In genomic region chr13:77859450-77859849, GRCh38 we compare ENCODE assay signal across 16 cellular contexts. TPM values are rescaled to one million over a fixed set of nuclear protein-coding genes. Genes with fewer than 3 reads are reported as not detected.
DNase-seq lines count a peak whose midpoint lies in the region; FAIRE-seq and TF ChIP-seq lines count a peak whose summit lies in the region.
"Had no signal": no experiment of that assay in that cellular context is flagged by ENCODE, and none has a peak within 500 bp of the region (broad histone marks: within the 10 kb centered on the region; RNA-seq: fewer than 3 reads in every experiment).

No MANE protein-coding gene starts in this region.

- no peak overlapping the region for H2BK120ac ChIP-seq in trophoblast cell (ENCODE audit: insufficient read depth, low read length, poor library complexity)

- DNase-seq in AG20443 (ENCODE audit: low spot score) (peak; percentile 24), NCI-H460 (ENCODE audit: extremely low read depth, low read depth) (peak; percentile 6), fibroblast of peridontal ligament (ENCODE audit: extremely low read depth) (peak; percentile 74), trophoblast cell (peak; percentile 6 to 45), D341Med (ENCODE audit: low spot score) (no peak), GM12891 (ENCODE audit: insufficient read length, low spot score) (no peak), HPDE6-E6E7 (ENCODE audit: extremely low spot score) (no peak), NCI-H1105 (lab: John Stamatoyannopoulos, UW) (no peak)
- DNase-seq: aorta; effector memory CD8-positive, alpha-beta T cell; NCI-H1092 treated with DMSO at 0.1 percent for 48 hours; NCI-H524 treated with DMSO at 0.1 percent for 48 hours had no signal

- peaks cover 2% of the 10 kb centered on the region for H3K79me1 ChIP-seq in trophoblast cell (ENCODE audit: low read length)

- no peak overlapping the region for H2AFZ ChIP-seq in trophoblast cell (ENCODE audit: insufficient read depth, low read length, poor library complexity)

- no peak overlapping the region for H4K8ac ChIP-seq in trophoblast cell (ENCODE audit: low read depth, low read length)

- H3K9me3 ChIP-seq in trophoblast cell (ENCODE audit: insufficient read depth, low read depth, low read length) = no peaks in the 10 kb centered on the region

- H4K91ac ChIP-seq in trophoblast cell (ENCODE audit: low read depth, low read length) = no peak overlapping the region

- FAIRE-seq in GM12891 (lab: Jason Lieb, UNC) = no peak
- FAIRE-seq: urothelium cell line had no signal

- no peak overlapping the region for H4K12ac ChIP-seq in trophoblast cell (ENCODE audit: low read depth, low read length)

- H3K4me2 ChIP-seq in trophoblast cell (ENCODE audit: low read length) = no peak overlapping the region

- no peak overlapping the region for H2BK5ac ChIP-seq in trophoblast cell (ENCODE audit: low read depth, low read length, poor library complexity)

- no peak overlapping the region for H3K23ac ChIP-seq in trophoblast cell (ENCODE audit: low read length)

- H2BK12ac ChIP-seq in trophoblast cell (ENCODE audit: low read length) = no peak overlapping the region

- H3K79me2 ChIP-seq in trophoblast cell (ENCODE audit: control insufficient read depth, insufficient read depth, low read length, poor library complexity) = no peaks in the 10 kb centered on the region

- no peaks in the 10 kb centered on the region for H3K27me3 ChIP-seq in trophoblast cell (ENCODE audit: insufficient read depth, low read length)

- no peak overlapping the region for H3K27ac ChIP-seq in trophoblast cell (ENCODE audit: low read depth, low read length)
- H3K27ac ChIP-seq: C4-2B, SK-N-MC, VCaP had no signal

- H3K36me3 ChIP-seq in trophoblast cell (ENCODE audit: control insufficient read depth in 1 of 2, insufficient read depth in 2 of 2, low read length in 2 of 2) = no peaks in the 10 kb centered on the region

- no CpG with 5 or more reads among the region's 8 CpGs for WGBS in trophoblast cell (ENCODE audit: extremely low coverage, insufficient coverage, insufficient read length)

- H3K4me1 ChIP-seq in trophoblast cell (ENCODE audit: control insufficient read depth in 1 of 2, insufficient read depth in 2 of 2, low read length in 2 of 2) = no peaks in the 10 kb centered on the region

- no peak overlapping the region for H3K4me3 ChIP-seq in trophoblast cell (ENCODE audit: low read depth, low read length)

- no peak overlapping the region for H2AK5ac ChIP-seq in trophoblast cell (ENCODE audit: low read length)

- H3K14ac ChIP-seq in trophoblast cell (ENCODE audit: low read length) = no peak overlapping the region

- H3K18ac ChIP-seq in trophoblast cell (ENCODE audit: low read length) = no peak overlapping the region

- H3K4ac ChIP-seq in trophoblast cell (ENCODE audit: low read depth, low read length) = no peak overlapping the region

- no peak overlapping the region for H3K9ac ChIP-seq in trophoblast cell (ENCODE audit: low read length)

- no peak for TF ChIP-seq POLR2A in GM12891 (IDR thresholded peaks at IDR 0.05; ENCODE audit: low read depth, low read length)

TF ChIP-seq in GM12891, 5 proteins besides CTCF, POLR2A, EP300 and RAD21:
- TF ChIP-seq POLR2AphosphoS5 (IDR thresholded peaks at IDR 0.05; ENCODE audit: low read depth, low read length) (no peak), TAF1 (IDR thresholded peaks at IDR 0.05; ENCODE audit: low read depth, low read length) (no peak), SPI1 (IDR thresholded peaks at IDR 0.05; ENCODE audit: low read depth, low read length) (no peak), PAX5 (IDR thresholded peaks at IDR 0.05; ENCODE audit: insufficient read depth, low read length, severe bottlenecking) (no peak), POU2F2 (IDR thresholded peaks at IDR 0.05; ENCODE audit: low read depth, low read length) (no peak)

RNA-seq across cellular contexts. Expression of gene EDNRB, which starts 59.2 kb away (rescaled TPM):
- total RNA-seq in NCI-H460 (2014; rRNA removed; shearing (Covaris generic)) = 0.52 and 0.67 TPM in 2 replicates
- 0.17 and 0.21 TPM in 2 replicates for polyA plus RNA-seq in NCI-H460 (2014; cell fraction: nucleus; rRNA removed)
- polyA plus RNA-seq in trophoblast cell (2013) = 88.6 TPM in 2 replicates
- 0.05 TPM for polyA plus RNA-seq in GM12891 (2012; ENCODE audit: low read depth, missing spikeins)

Comparison
In these comparisons a context has a peak if more than half of its experiments do, and no peak if none do; other contexts are left out.
1. DNase-seq: peak in AG20443 (single experiment), NCI-H460 (single experiment), fibroblast of peridontal ligament (single experiment) and trophoblast cell (2 of 2); none in D341Med (single experiment), GM12891 (single experiment), HPDE6-E6E7 (single experiment) and NCI-H1105 (single experiment).